Comparison of ENCODE assay signal across 12 cellular contexts in genomic region chr2:11346129-11346528, GRCh38. TPM values are rescaled to one million over a fixed set of nuclear protein-coding genes. Genes with fewer than 3 reads are reported as not detected.
DNase-seq lines count a peak whose midpoint lies in the region; ATAC-seq and TF ChIP-seq lines count a peak whose summit lies in the region.
"Had no signal": no experiment of that assay in that cellular context is flagged by ENCODE, and none has a peak within 500 bp of the region (broad histone marks: within the 10 kb centered on the region; RNA-seq: fewer than 3 reads in every experiment).

No MANE protein-coding gene starts in this region.

- BruUV-seq in MCF 10A (replicated peaks; lab: Mats Ljungman, UMichigan) = no TSS peak

- no peak for TF ChIP-seq CTCF in breast epithelium (IDR thresholded peaks at IDR 0.05)
- no peak for TF ChIP-seq CTCF in MCF 10A (IDR thresholded peaks at IDR 0.05; ENCODE audit: unreplicated experiment)
- no peak for TF ChIP-seq CTCF in nephron progenitor cell (IDR thresholded peaks at IDR 0.05)
- TF ChIP-seq CTCF in uterus (IDR thresholded peaks at IDR 0.05) = no peak

- intact Hi-C loops in breast epithelium (cut with DNase I; ENCODE audit: low total_unique reads) = no loop called here
- intact Hi-C loops in MCF 10A (cut with micrococcal nuclease) = no loop called here
- intact Hi-C loops in uterus (cut with DNase I; ENCODE audit: low total_unique reads) = no loop called here

- no peaks in the 10 kb centered on the region for H3K27me3 Mint-ChIP-seq in MCF 10A (ENCODE audit: insufficient read depth, unreplicated experiment)
- H3K27me3 Mint-ChIP-seq in nephron progenitor cell (ENCODE audit: low read depth, poor library complexity) = no peaks in the 10 kb centered on the region

- H3K4me3 Mint-ChIP-seq in MCF 10A (ENCODE audit: unreplicated experiment) (no peak overlapping the region), nephron progenitor cell (peak overlapping the region; percentile 84)

- peaks cover 0 to 5% of the 10 kb centered on the region in 2 donors for H3K4me1 ChIP-seq in breast epithelium
- no peaks in the 10 kb centered on the region for H3K4me1 ChIP-seq in uterus

- H3K9me3 Mint-ChIP-seq in MCF 10A (ENCODE audit: unreplicated experiment) = no peaks in the 10 kb centered on the region
- no peaks in the 10 kb centered on the region for H3K9me3 Mint-ChIP-seq in nephron progenitor cell

- DNase-seq in breast epithelium (ENCODE audit: low spot score in 2 of 2) (no peak), MCF 10A (ENCODE audit: unreplicated experiment) (no peak), dermis blood vessel endothelial cell (peak; percentile 21), nephron progenitor cell (no peak), uterus (no peak), NCI-H526 (lab: John Stamatoyannopoulos, UW) (no peak), middle frontal gyrus (ENCODE audit: extremely low spot score, low spot score) (no peak)
- DNase-seq: activated CD4-positive, alpha-beta T cell treated with anti-CD3 and anti-CD28 coated beads, Interleukin-2, amount 50 U/mL, for 4 hours; GOT3; NCI-H510A treated with DMSO at 0.1 percent for 48 hours had no signal

- H3K27ac Mint-ChIP-seq in MCF 10A (ENCODE audit: low read depth, unreplicated experiment) = no peak overlapping the region
- H3K27ac Mint-ChIP-seq in nephron progenitor cell = peak overlapping the region; percentile 97

- H3K4me1 Mint-ChIP-seq in MCF 10A (ENCODE audit: insufficient read depth, unreplicated experiment) (no peaks in the 10 kb centered on the region), nephron progenitor cell (peaks cover 56% of the 10 kb centered on the region)

- H3K27me3 ChIP-seq in breast epithelium (no peaks in the 10 kb centered on the region), uterus (no peaks in the 10 kb centered on the region)

- POLR2A ChIA-PET in MCF 10A (lab: Yijun Ruan, JAX) = interaction anchor here (0.5 to 6.1 kb wide), 15 partner anchors 8 to 127 kb away, joined by 3 to 147 read pairs (median 9); partner anchors contain the start of gene E2F6

- H3K36me3 ChIP-seq in breast epithelium (no peaks in the 10 kb centered on the region), uterus (no peaks in the 10 kb centered on the region)

- no peaks in the 10 kb centered on the region for H3K9me3 ChIP-seq in breast epithelium
- H3K9me3 ChIP-seq in uterus = no peaks in the 10 kb centered on the region

- peak overlapping the region; percentile 99 to 100 for H3K27ac ChIP-seq in breast epithelium
- H3K27ac ChIP-seq in uterus = peak overlapping the region; percentile 97 to 100

- peaks cover 5% of the 10 kb centered on the region for H3K36me3 Mint-ChIP-seq in MCF 10A (ENCODE audit: insufficient read depth, unreplicated experiment)
- H3K36me3 Mint-ChIP-seq in nephron progenitor cell (ENCODE audit: low read depth) = no peaks in the 10 kb centered on the region

- TF ChIP-seq POLR2A in breast epithelium (IDR thresholded peaks at IDR 0.05) (no peak), uterus (IDR thresholded peaks at IDR 0.05) (no peak)

- no peak for ATAC-seq in GM18861 (IDR thresholded peaks at IDR 0.05; ENCODE audit: unreplicated experiment)
- ATAC-seq: SK-N-SH treated with all-trans-retinoic acid at 6 μM for 48 hours had no signal

- CTCF ChIA-PET in MCF 10A (lab: Yijun Ruan, JAX) = interaction anchor here (0.6 to 1.1 kb wide), 5 partner anchors 44 to 237 kb away, joined by 3 to 4 read pairs (median 3); no protein-coding TSS in a partner anchor

- H3K4me3 ChIP-seq in breast epithelium (no peak overlapping the region), uterus (no peak overlapping the region)

RNA-seq across cellular contexts. Expression of gene ROCK2, which starts 1.7 kb away (rescaled TPM):
- 100 to 1,000 TPM in 2 of 3 donors, 10 to 100 TPM in 1; 87.1 to 181 (median 103) TPM for total RNA-seq in breast epithelium
- total RNA-seq in MCF 10A (2022) = 40.0 and 40.7 TPM in 2 replicates
- total RNA-seq in dermis blood vessel endothelial cell = 65.9 and 83.3 TPM in 2 replicates
- 100 to 1,000 TPM in 3 of 4 donors, 10 to 100 TPM in 1; 78.5 to 143 (median 122) TPM for total RNA-seq in uterus
